Comparison of ENCODE assay signal across 9 cellular contexts in the genomic region with DNA sequence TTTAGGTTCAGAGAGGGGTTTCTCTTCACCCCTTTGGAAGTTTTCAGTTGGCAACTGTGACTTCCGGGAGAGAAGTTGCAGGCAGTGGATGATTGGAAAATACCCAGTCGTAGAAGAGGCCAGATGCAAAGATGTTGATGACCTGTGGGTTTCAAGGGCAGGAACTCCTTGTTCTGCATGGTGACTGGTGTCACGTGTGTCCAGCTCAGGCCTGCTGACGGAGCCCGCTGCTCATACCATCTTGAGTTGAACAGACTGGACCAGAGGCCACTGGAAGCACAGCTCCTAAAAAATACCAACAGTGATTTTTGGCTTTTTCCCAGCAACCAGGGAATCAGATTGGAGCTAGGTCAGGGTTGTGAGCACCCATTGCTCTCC.
DNase-seq lines count a peak whose midpoint lies in the region; TF ChIP-seq lines count a peak whose summit lies in the region.
"Had no signal": no experiment of that assay in that cellular context is flagged by ENCODE, and none has a peak within 500 bp of the region (broad histone marks: within the 10 kb centered on the region; RNA-seq: fewer than 3 reads in every experiment).

No MANE protein-coding gene starts in this region.

- peak overlapping the region; percentile 57 to 88 (median 78) for H3K27ac ChIP-seq in spleen

- peaks cover 6 to 44% (median 12%) of the 10 kb centered on the region in 6 donors for H3K4me1 ChIP-seq in spleen

- in situ Hi-C loops in KBM-7 (cut with MboI; ENCODE audit: low pct_unique_long_range_greater_than_20kb, low sequenced_read_pairs), result no loop called here

- no peaks in the 10 kb centered on the region for H3K27me3 Mint-ChIP-seq in HFFc6 (ENCODE audit: insufficient read depth)

- peak overlapping the region; percentile 80 for H3K4me3 Mint-ChIP-seq in HFFc6

- H3K4me3 ChIP-seq in cardiac fibroblast (replicated peaks in 1 of 2; ENCODE audit: low read depth in 2 of 2, low read length in 2 of 2), result no peak overlapping the region
- peak overlapping the region in 1 of 8 donors; percentile 2 for H3K4me3 ChIP-seq in spleen

- 0 out of 2 replicates have a peak, but pooled peaks cover 4% of the 10 kb centered on the region for H3K36me3 Mint-ChIP-seq in HFFc6 (ENCODE audit: low read depth)

- intact Hi-C loops in spleen (cut with DNase I; ENCODE audit: low total_unique reads), result no loop called here

- no peaks in the 10 kb centered on the region for H3K9me3 Mint-ChIP-seq in HFFc6

- H3K27ac Mint-ChIP-seq in HFFc6, result peak overlapping the region; percentile 82

- no peaks in the 10 kb centered on the region for H3K27me3 ChIP-seq in spleen (replicated peaks in 1 of 7)

- no peaks in the 10 kb centered on the region for H3K9me3 ChIP-seq in spleen

- TF ChIP-seq CTCF in HFFc6 (IDR thresholded peaks at IDR 0.05), result no peak
- no peak for TF ChIP-seq CTCF in cardiac fibroblast (IDR thresholded peaks at IDR 0.05; ENCODE audit: low read depth, low read length)
- no peak for TF ChIP-seq CTCF in spleen (IDR thresholded peaks at IDR 0.05 in 8 of 11, conservative IDR thresholded peaks at IDR 0.05 in 3 of 11)

- peaks cover 69% of the 10 kb centered on the region for H3K4me1 Mint-ChIP-seq in HFFc6 (ENCODE audit: low read depth)

- 59 to 76% (median 64%) methylated on average over 5 of the region's 5 CpGs for WGBS in spleen, 5 donors

- no peak for TF ChIP-seq POLR2A in spleen (IDR thresholded peaks at IDR 0.05)

- no peaks in the 10 kb centered on the region for H3K36me3 ChIP-seq in spleen

- no peak for DNase-seq in HFFc6
- DNase-seq in cardiac fibroblast (ENCODE audit: low read depth in 2 of 2), result peak; percentile 62 to 65
- DNase-seq in kidney tubule cell (ENCODE audit: low spot score), result peak; percentile 50
- DNase-seq in spleen, result no peak
- no peak for DNase-seq in activated T-cell treated with anti-CD3 and anti-CD28 coated beads, Interleukin-2, amount 50 U/mL, for 1 hour
- DNase-seq in KBM-7, result no peak
- DNase-seq in activated T-cell treated with anti-CD3 and anti-CD28 coated beads for 4 hours, result no peak
- DNase-seq in NCI-H69 (lab: John Stamatoyannopoulos, UW), result no peak
- DNase-seq: GDM1 had no signal

Comparison
In these comparisons a context has a peak if more than half of its experiments do, and no peak if none do; other contexts are left out.
1. DNase-seq: peak in cardiac fibroblast (2 of 2) and kidney tubule cell (single experiment); none in HFFc6 (single experiment), spleen (single experiment), activated T-cell treated with anti-CD3 and anti-CD28 coated beads, Interleukin-2, amount 50 U/mL, for 1 hour (single experiment), KBM-7 (single experiment), activated T-cell treated with anti-CD3 and anti-CD28 coated beads for 4 hours (single experiment) and NCI-H69 (single experiment).